In the genomic region with DNA sequence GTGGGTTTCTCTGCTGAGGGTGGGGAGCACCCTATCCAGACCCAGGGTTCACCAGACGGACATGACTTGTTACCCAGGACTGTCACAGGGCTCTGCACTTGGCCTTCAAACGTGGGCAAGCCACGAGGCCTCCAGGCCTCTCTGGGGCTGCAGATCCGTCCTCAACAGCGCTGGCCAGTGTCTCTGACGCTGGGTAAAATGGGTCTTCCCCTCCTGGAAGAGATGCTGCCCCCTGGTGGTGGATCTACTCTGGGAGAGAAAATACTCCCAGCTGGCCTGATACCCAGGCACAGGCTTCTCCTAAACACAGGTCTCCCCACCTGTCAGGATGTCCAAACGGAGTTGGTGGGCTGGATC, we compare ENCODE assay signal across 8 cellular contexts. TPM values are rescaled to one million over a fixed set of nuclear protein-coding genes. Genes with fewer than 3 reads are reported as not detected.
DNase-seq lines count a peak whose midpoint lies in the region; ATAC-seq lines count a peak whose summit lies in the region.

No MANE protein-coding gene starts in this region.

- intact Hi-C loops in left ventricle myocardium superior (cut with micrococcal nuclease): no loop called here

- ATAC-seq in GM21825 (IDR thresholded peaks at IDR 0.05; ENCODE audit: unreplicated experiment): peak; percentile 47
- ATAC-seq in left ventricle myocardium superior: peak; percentile 24
- no peak for ATAC-seq in GM21576 (IDR thresholded peaks at IDR 0.05; ENCODE audit: unreplicated experiment)

- DNase-seq in D341Med (ENCODE audit: low spot score) (peak; percentile 83), NCI-H1105 (lab: John Stamatoyannopoulos, UW) (peak; percentile 60), T-helper 2 cell (peak; percentile 53 to 83 (median 70)), amniotic stem cell (lab: John Stamatoyannopoulos, UW) (peak; percentile 81), left ventricle myocardium superior (peak; percentile 67), retina (peak; percentile 77)

RNA-seq across cellular contexts. Expression of gene GPR17, which starts 3.7 kb away (rescaled TPM):
- total RNA-seq in left ventricle myocardium superior: 0.25 TPM

RNA-seq across cellular contexts. Expression of gene LIMS2, which starts 25.7 kb away (rescaled TPM):
- 274 TPM for total RNA-seq in left ventricle myocardium superior

RNA-seq across cellular contexts. Expression of gene SFT2D3, which starts 51.6 kb away (rescaled TPM):
- total RNA-seq in left ventricle myocardium superior: 3.1 TPM
